7 cellular contexts compared by ENCODE assay signal in the genomic region with DNA sequence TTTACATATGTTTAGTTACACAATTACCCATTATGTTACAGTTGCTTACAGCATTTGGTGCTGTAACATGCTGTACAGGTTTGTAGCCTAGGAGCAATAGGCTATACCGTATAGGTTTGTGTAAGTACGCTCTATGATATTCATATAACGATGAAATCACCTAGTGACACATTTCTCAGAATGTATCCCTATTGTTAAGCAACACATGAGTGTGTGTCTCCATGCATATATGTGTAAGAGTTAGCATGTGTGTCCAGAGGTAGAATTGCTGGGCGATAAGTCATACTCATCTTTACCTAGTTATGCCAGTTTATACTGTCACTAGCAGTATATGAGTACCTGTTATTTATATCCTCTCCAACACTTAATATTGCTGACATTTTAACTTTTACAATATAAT. TPM values are rescaled to one million over a fixed set of nuclear protein-coding genes. Genes with fewer than 3 reads are reported as not detected.
DNase-seq lines count a peak whose midpoint lies in the region; ATAC-seq, FAIRE-seq and TF ChIP-seq lines count a peak whose summit lies in the region.
"Not testable (repeated sequence)": the region's sequence is repeated elsewhere in the genome, so short reads cannot be mapped to it uniquely, and the experiment has no call there.

No MANE protein-coding gene starts in this region.

- not testable (repeated sequence) for H3K4me1 ChIP-seq in mucosa of descending colon (ENCODE audit: low read depth)

- peak; percentile 14 for FAIRE-seq in GM19239 (lab: Jason Lieb, UNC)

- not testable (repeated sequence) for H3K9me3 Mint-ChIP-seq in activated B cell treated with CpG ODN at 0.5 μM for 24 hours; activated T-cell treated with anti-CD3 and anti-CD28 coated beads, Interleukin-2, amount 50 U/mL, for 4 hours; activated naive CD8-positive, alpha-beta T cell treated with anti-CD3 and anti-CD28 coated beads, Interleukin-2, amount 50 U/mL, for 24 hours; stimulated activated naive CD8-positive, alpha-beta T cell treated with anti-CD3 and anti-CD28 coated beads, Interleukin-15, amount 100 ng/mL, for 72 hours

- POLR2A ChIA-PET in activated B cell treated with CpG ODN at 0.5 μM for 24 hours (lab: Charles Lee): not testable (repeated sequence)

- H3K4me1 Mint-ChIP-seq in activated B cell treated with CpG ODN at 0.5 μM for 24 hours; activated T-cell treated with anti-CD3 and anti-CD28 coated beads, Interleukin-2, amount 50 U/mL, for 4 hours (ENCODE audit: low read depth); activated naive CD8-positive, alpha-beta T cell treated with anti-CD3 and anti-CD28 coated beads, Interleukin-2, amount 50 U/mL, for 24 hours; stimulated activated naive CD8-positive, alpha-beta T cell treated with anti-CD3 and anti-CD28 coated beads, Interleukin-15, amount 100 ng/mL, for 72 hours: not testable (repeated sequence)

- TF ChIP-seq CTCF in activated B cell treated with CpG ODN at 0.5 μM for 24 hours (IDR thresholded peaks at IDR 0.05); mucosa of descending colon (IDR thresholded peaks at IDR 0.05): not testable (repeated sequence)

- peak; percentile 20 for ATAC-seq in activated B cell treated with CpG ODN at 0.5 μM for 24 hours (ENCODE audit: low read depth)
- ATAC-seq in activated T-cell treated with anti-CD3 and anti-CD28 coated beads, Interleukin-2, amount 50 U/mL, for 4 hours: peak; percentile 71 to 72
- ATAC-seq in activated naive CD8-positive, alpha-beta T cell treated with anti-CD3 and anti-CD28 coated beads, Interleukin-2, amount 50 U/mL, for 24 hours: peak; percentile 84
- peak; percentile 99 for ATAC-seq in esophagus mucosa
- peak; percentile 48 for ATAC-seq in mucosa of descending colon
- peak; percentile 83 for ATAC-seq in stimulated activated naive CD8-positive, alpha-beta T cell treated with anti-CD3 and anti-CD28 coated beads, Interleukin-15, amount 100 ng/mL, for 72 hours

- not testable (repeated sequence) for H3K27me3 Mint-ChIP-seq in activated B cell treated with CpG ODN at 0.5 μM for 24 hours; activated T-cell treated with anti-CD3 and anti-CD28 coated beads, Interleukin-2, amount 50 U/mL, for 4 hours (ENCODE audit: low read depth); activated naive CD8-positive, alpha-beta T cell treated with anti-CD3 and anti-CD28 coated beads, Interleukin-2, amount 50 U/mL, for 24 hours; stimulated activated naive CD8-positive, alpha-beta T cell treated with anti-CD3 and anti-CD28 coated beads, Interleukin-15, amount 100 ng/mL, for 72 hours

- not testable (repeated sequence) for H3K9me3 ChIP-seq in mucosa of descending colon

- not testable (repeated sequence) for H3K4me3 ChIP-seq in mucosa of descending colon

- H3K36me3 ChIP-seq in mucosa of descending colon (ENCODE audit: low read depth): not testable (repeated sequence)

- intact Hi-C loops in activated B cell treated with CpG ODN at 0.5 μM for 24 hours (cut with micrococcal nuclease); mucosa of descending colon (cut with DNase I, micrococcal nuclease): not testable (repeated sequence)

- not testable (repeated sequence) for H3K36me3 Mint-ChIP-seq in activated B cell treated with CpG ODN at 0.5 μM for 24 hours (ENCODE audit: low read depth); activated T-cell treated with anti-CD3 and anti-CD28 coated beads, Interleukin-2, amount 50 U/mL, for 4 hours (ENCODE audit: insufficient read depth); activated naive CD8-positive, alpha-beta T cell treated with anti-CD3 and anti-CD28 coated beads, Interleukin-2, amount 50 U/mL, for 24 hours (ENCODE audit: low read depth)

- not testable (repeated sequence) for H3K27ac Mint-ChIP-seq in activated B cell treated with CpG ODN at 0.5 μM for 24 hours; activated naive CD8-positive, alpha-beta T cell treated with anti-CD3 and anti-CD28 coated beads, Interleukin-2, amount 50 U/mL, for 24 hours; stimulated activated naive CD8-positive, alpha-beta T cell treated with anti-CD3 and anti-CD28 coated beads, Interleukin-15, amount 100 ng/mL, for 72 hours

- not testable (repeated sequence) for H3K4me3 Mint-ChIP-seq in activated B cell treated with CpG ODN at 0.5 μM for 24 hours; activated T-cell treated with anti-CD3 and anti-CD28 coated beads, Interleukin-2, amount 50 U/mL, for 4 hours; activated naive CD8-positive, alpha-beta T cell treated with anti-CD3 and anti-CD28 coated beads, Interleukin-2, amount 50 U/mL, for 24 hours; stimulated activated naive CD8-positive, alpha-beta T cell treated with anti-CD3 and anti-CD28 coated beads, Interleukin-15, amount 100 ng/mL, for 72 hours

- not testable (repeated sequence) for DNase-seq in GM19239 (ENCODE audit: insufficient read length, low spot score); activated B cell treated with CpG ODN at 0.5 μM for 24 hours; activated T-cell treated with anti-CD3 and anti-CD28 coated beads, Interleukin-2, amount 50 U/mL, for 4 hours; activated naive CD8-positive, alpha-beta T cell treated with anti-CD3 and anti-CD28 coated beads, Interleukin-2, amount 50 U/mL, for 24 hours; mucosa of descending colon; stimulated activated naive CD8-positive, alpha-beta T cell treated with anti-CD3 and anti-CD28 coated beads, Interleukin-15, amount 100 ng/mL, for 72 hours

- CTCF ChIA-PET in activated B cell treated with CpG ODN at 0.5 μM for 24 hours (lab: Charles Lee): not testable (repeated sequence)

RNA-seq across cellular contexts. Expression of a gene that starts 21.6 kb away (rescaled TPM):
- total RNA-seq in activated B cell treated with CpG ODN at 0.5 μM for 24 hours (35.7 and 43.3 TPM in 2 replicates), esophagus mucosa (6.6 TPM), mucosa of descending colon (10 to 100 TPM; 19.5 to 38.0 (median 24.9) TPM)
- total RNA-seq in activated T-cell treated with anti-CD3 and anti-CD28 coated beads, Interleukin-2, amount 50 U/mL, for 4 hours: 10 to 100 TPM in 2 of 3 donors, 1 to 10 TPM in 1; 7.9 to 17.2 (median 12.4) TPM

Comparison
In these comparisons a context has a peak if more than half of its experiments do, and no peak if none do; other contexts are left out.
1. ATAC-seq: peak in every context shown above with its lines; median percentile 99 in esophagus mucosa; 84 in activated naive CD8-positive, alpha-beta T cell treated with anti-CD3 and anti-CD28 coated beads, Interleukin-2, amount 50 U/mL, for 24 hours; 83 in stimulated activated naive CD8-positive, alpha-beta T cell treated with anti-CD3 and anti-CD28 coated beads, Interleukin-15, amount 100 ng/mL, for 72 hours; 72 in activated T-cell treated with anti-CD3 and anti-CD28 coated beads, Interleukin-2, amount 50 U/mL, for 4 hours; 48 in mucosa of descending colon; 20 in activated B cell treated with CpG ODN at 0.5 μM for 24 hours.